ENCODE assay signal across 9 cellular contexts in genomic region chr3:100042577-100042981, GRCh38.
DNase-seq lines count a peak whose midpoint lies in the region; ATAC-seq and TF ChIP-seq lines count a peak whose summit lies in the region.
"Had no signal": no experiment of that assay in that cellular context is flagged by ENCODE, and none has a peak within 500 bp of the region (broad histone marks: within the 10 kb centered on the region; RNA-seq: fewer than 3 reads in every experiment).

No MANE protein-coding gene starts in this region.

- DNase-seq in NCI-H2196 treated with DMSO at 0.1 percent for 48 hours (lab: John Stamatoyannopoulos, UW; ENCODE audit: unreplicated experiment) (peak; percentile 52), upper lobe of right lung (no peak), OCI-M2 (lab: John Stamatoyannopoulos, UW; ENCODE audit: unreplicated experiment) (no peak), immature natural killer cell (no peak)
- DNase-seq: activated T-cell treated with anti-CD3 and anti-CD28 coated beads, Interleukin-2, amount 50 U/mL, for 1 hour; NCI-H1694 had no signal

- TF ChIP-seq CTCF in upper lobe of right lung (IDR thresholded peaks at IDR 0.05): no peak

- H3K9me3 Mint-ChIP-seq in dendritic cell treated with granulocyte-macrophage colony-stimulating factor and Interleukin-4, amounts not matched to agents 40 ng/mL and 50 ng/mL, for 4 days: no peaks in the 10 kb centered on the region
- no peaks in the 10 kb centered on the region for H3K9me3 Mint-ChIP-seq in immature natural killer cell

- intact Hi-C loops in dendritic cell treated with granulocyte-macrophage colony-stimulating factor and Interleukin-4, amounts not matched to agents 40 ng/mL and 50 ng/mL, for 4 days (cut with micrococcal nuclease): loop anchor here (5.0 kb wide), 1 partner anchor 165 kb away; no protein-coding TSS in a partner anchor
- intact Hi-C loops in upper lobe of right lung (cut with DNase I): no loop called here

- H3K4me3 Mint-ChIP-seq in dendritic cell treated with granulocyte-macrophage colony-stimulating factor and Interleukin-4, amounts not matched to agents 40 ng/mL and 50 ng/mL, for 4 days: no peak overlapping the region
- H3K4me3 Mint-ChIP-seq in immature natural killer cell: no peak overlapping the region

- H3K9me3 ChIP-seq in muscle layer of colon (ENCODE audit: low read length) (no peaks in the 10 kb centered on the region), upper lobe of right lung (no peaks in the 10 kb centered on the region)

- peaks cover 44% of the 10 kb centered on the region for H3K4me1 Mint-ChIP-seq in dendritic cell treated with granulocyte-macrophage colony-stimulating factor and Interleukin-4, amounts not matched to agents 40 ng/mL and 50 ng/mL, for 4 days (ENCODE audit: low read depth)
- H3K4me1 Mint-ChIP-seq in immature natural killer cell: peaks cover 6 to 13% of the 10 kb centered on the region in 2 donors

- no peaks in the 10 kb centered on the region for H3K36me3 Mint-ChIP-seq in dendritic cell treated with granulocyte-macrophage colony-stimulating factor and Interleukin-4, amounts not matched to agents 40 ng/mL and 50 ng/mL, for 4 days (ENCODE audit: low read depth)
- H3K36me3 Mint-ChIP-seq in immature natural killer cell: peaks cover 0 to 2% (median 0%) of the 10 kb centered on the region in 3 donors

- H3K4me3 ChIP-seq in muscle layer of colon (ENCODE audit: low read depth in 1 of 2, low read length in 2 of 2) (no peak overlapping the region), upper lobe of right lung (no peak overlapping the region)

- H3K27me3 Mint-ChIP-seq in dendritic cell treated with granulocyte-macrophage colony-stimulating factor and Interleukin-4, amounts not matched to agents 40 ng/mL and 50 ng/mL, for 4 days: no peaks in the 10 kb centered on the region
- peaks cover 0 to 5% (median 1%) of the 10 kb centered on the region in 3 donors for H3K27me3 Mint-ChIP-seq in immature natural killer cell (ENCODE audit: low read depth in 3 of 3)

- peak overlapping the region; percentile 51 for H3K27ac Mint-ChIP-seq in dendritic cell treated with granulocyte-macrophage colony-stimulating factor and Interleukin-4, amounts not matched to agents 40 ng/mL and 50 ng/mL, for 4 days
- H3K27ac Mint-ChIP-seq in immature natural killer cell: no peak overlapping the region

- H3K27me3 ChIP-seq in muscle layer of colon (ENCODE audit: control insufficient read depth in 1 of 2, insufficient read depth in 2 of 2, low read length in 2 of 2) (no peaks in the 10 kb centered on the region), upper lobe of right lung (no peaks in the 10 kb centered on the region)

- H3K4me1 ChIP-seq in muscle layer of colon (ENCODE audit: insufficient read depth, low read length) (peaks cover 51% of the 10 kb centered on the region), upper lobe of right lung (peaks cover 43% of the 10 kb centered on the region)

- H3K27ac ChIP-seq in muscle layer of colon (ENCODE audit: low read depth, low read length) (peak overlapping the region; percentile 77), upper lobe of right lung (peak overlapping the region; percentile 64)

- ATAC-seq in upper lobe of right lung (no peak), HG03280 (IDR thresholded peaks at IDR 0.05; ENCODE audit: unreplicated experiment) (no peak)

- no peak overlapping the region for H3K9ac ChIP-seq in muscle layer of colon (ENCODE audit: low read length)

- H3K36me3 ChIP-seq in muscle layer of colon (ENCODE audit: insufficient read depth, low read length): no peaks in the 10 kb centered on the region
- no peaks in the 10 kb centered on the region for H3K36me3 ChIP-seq in upper lobe of right lung
